Comparison of ENCODE assay signal across 11 cellular contexts in genomic region chr3:46660543-46661523, GRCh38. TPM values are rescaled to one million over a fixed set of nuclear protein-coding genes. Genes with fewer than 3 reads are reported as not detected.
A peak's percentile ranks its signal among the peaks of the same experiment; 100 is the strongest.
DNase-seq lines count a peak whose midpoint lies in the region; ATAC-seq and TF ChIP-seq lines count a peak whose summit lies in the region.
"Had no signal": no experiment of that assay in that cellular context is flagged by ENCODE, and none has a peak within 500 bp of the region (broad histone marks: within the 10 kb centered on the region; RNA-seq: fewer than 3 reads in every experiment).

No MANE protein-coding gene starts in this region.

- no peak overlapping the region for H3K4me3 ChIP-seq in Peyer's patch
- no peak overlapping the region for H3K4me3 ChIP-seq in stomach
- H3K4me3 ChIP-seq: neural progenitor cell had no signal

- WGBS in stomach, 5 donors = 40 to 58% (median 47%) methylated on average over 8 to 9 of the region's 9 CpGs

- H3K27me3 ChIP-seq in Peyer's patch (no peaks in the 10 kb centered on the region), stomach (no peaks in the 10 kb centered on the region)
- H3K27me3 ChIP-seq: neural progenitor cell had no signal

- H3K9me3 ChIP-seq in Peyer's patch = no peaks in the 10 kb centered on the region
- H3K9me3 ChIP-seq in stomach = no peaks in the 10 kb centered on the region

- DNase-seq in NCI-H82 (lab: John Stamatoyannopoulos, UW) (peak; percentile 17), NCI-H82 treated with DMSO at 0.1 percent for 48 hours (lab: John Stamatoyannopoulos, UW; ENCODE audit: unreplicated experiment) (no peak), Peyer's patch (peak in 2 of 3 donors; percentile 2 to 32), left cardiac atrium (peak; percentile 25), stomach (peak; percentile 19), endothelial cell (ENCODE audit: low spot score) (no peak), inferior parietal cortex (ENCODE audit: extremely low spot score) (no peak)
- no peak for DNase-seq in stimulated activated naive CD8-positive, alpha-beta T cell treated with anti-CD3 and anti-CD28 coated beads, Interleukin-15, Interleukin-2, amounts not matched to agents 100 U/mL and 50 U/mL, for 24 hours

- H3K4me3 Mint-ChIP-seq in endothelial cell (ENCODE audit: unreplicated experiment) = no peak overlapping the region
- H3K4me3 Mint-ChIP-seq: neural progenitor cell had no signal

- H3K27ac ChIP-seq in Peyer's patch (no peak overlapping the region), stomach (no peak overlapping the region)
- H3K27ac ChIP-seq: neural progenitor cell had no signal

- no peaks in the 10 kb centered on the region for H3K36me3 Mint-ChIP-seq in endothelial cell (ENCODE audit: low read depth, unreplicated experiment)
- H3K36me3 Mint-ChIP-seq: activated naive CD4-positive, alpha-beta T cell treated with anti-CD3 and anti-CD28 coated beads, Interleukin-2, amount 50 U/mL, for 72 hours; neural progenitor cell; type B pancreatic cell had no signal

- TF ChIP-seq POLR2A in Peyer's patch (IDR thresholded peaks at IDR 0.05) (no peak), stomach (IDR thresholded peaks at IDR 0.05) (no peak)

- ATAC-seq in left cardiac atrium = peak; percentile 10 to 44
- ATAC-seq in stimulated activated naive CD8-positive, alpha-beta T cell treated with anti-CD3 and anti-CD28 coated beads, Interleukin-15, Interleukin-2, amounts not matched to agents 100 U/mL and 50 U/mL, for 24 hours = no peak
- ATAC-seq: activated naive CD4-positive, alpha-beta T cell treated with anti-CD3 and anti-CD28 coated beads, Interleukin-2, amount 50 U/mL, for 72 hours had no signal

- H3K36me3 ChIP-seq in Peyer's patch = no peaks in the 10 kb centered on the region
- no peaks in the 10 kb centered on the region for H3K36me3 ChIP-seq in stomach
- H3K36me3 ChIP-seq: neural progenitor cell had no signal

- H3K9me3 Mint-ChIP-seq in endothelial cell (ENCODE audit: unreplicated experiment) = no peaks in the 10 kb centered on the region
- H3K9me3 Mint-ChIP-seq: activated naive CD4-positive, alpha-beta T cell treated with anti-CD3 and anti-CD28 coated beads, Interleukin-2, amount 50 U/mL, for 72 hours; neural progenitor cell; type B pancreatic cell had no signal

- peaks cover 9% of the 10 kb centered on the region for H3K4me1 Mint-ChIP-seq in endothelial cell (ENCODE audit: unreplicated experiment)

- intact Hi-C loops in left cardiac atrium (cut with DNase I) = no loop called here
- intact Hi-C loops in stomach (cut with DNase I; ENCODE audit: low total_unique reads) = no loop called here

- peaks cover 9% of the 10 kb centered on the region for H3K27me3 Mint-ChIP-seq in endothelial cell (ENCODE audit: unreplicated experiment)

- no peak for TF ChIP-seq EP300 in stomach (IDR thresholded peaks at IDR 0.05)

- H3K4me1 ChIP-seq in Peyer's patch (peaks cover 0 to 14% (median 0%) of the 10 kb centered on the region in 4 donors), stomach (peaks cover 0 to 24% (median 14%) of the 10 kb centered on the region in 4 donors)

- no peak overlapping the region for H3K27ac Mint-ChIP-seq in endothelial cell (ENCODE audit: unreplicated experiment)
- H3K27ac Mint-ChIP-seq: activated naive CD4-positive, alpha-beta T cell treated with anti-CD3 and anti-CD28 coated beads, Interleukin-2, amount 50 U/mL, for 72 hours; type B pancreatic cell had no signal

- no peak for TF ChIP-seq CTCF in Peyer's patch (IDR thresholded peaks at IDR 0.05)
- no peak for TF ChIP-seq CTCF in stomach (IDR thresholded peaks at IDR 0.05)
- no peak for TF ChIP-seq CTCF in endothelial cell (IDR thresholded peaks at IDR 0.05; ENCODE audit: unreplicated experiment)

RNA-seq across cellular contexts. Expression of gene ALS2CL, which starts 32.6 kb away (rescaled TPM):
- 100 to 1,000 TPM in 1 of 4 donors, 10 to 100 TPM in 3; 64.3 to 113 (median 82.7) TPM for total RNA-seq in Peyer's patch
- 10 to 100 TPM; 17.3 to 23.8 TPM for total RNA-seq in left cardiac atrium
- 100 to 1,000 TPM in 1 of 5 donors, 10 to 100 TPM in 4; 10.8 to 107 (median 50.0) TPM for total RNA-seq in stomach
- polyA plus RNA-seq in stomach = 100 to 1,000 TPM in 1 of 3 donors, 1 to 10 TPM in 2; 5.3 to 103 (median 9.3) TPM
- total RNA-seq in endothelial cell (ENCODE audit: unreplicated experiment) = 5.6 TPM

RNA-seq across cellular contexts. Expression of gene TMIE, which starts 40.4 kb away (rescaled TPM):
- total RNA-seq in Peyer's patch = 1 to 10 TPM in 1 of 4 donors, not detected in 3; 1.3 TPM
- under 1 TPM; 0.44 to 0.91 TPM for total RNA-seq in left cardiac atrium
- total RNA-seq in stomach = under 1 TPM in 1 of 5 donors, not detected in 4; 0.55 TPM
- polyA plus RNA-seq in stomach = 1 to 10 TPM in 1 of 3 donors, under 1 TPM in 1, not detected in 1; 0.46 to 1.0 TPM
- 0.23 TPM for total RNA-seq in endothelial cell (ENCODE audit: unreplicated experiment)

RNA-seq across cellular contexts. Expression of gene FAM240A, which starts 48.5 kb away (rescaled TPM):
- total RNA-seq in Peyer's patch = not detected
- not detected for total RNA-seq in left cardiac atrium
- total RNA-seq in stomach = not detected
- not detected for polyA plus RNA-seq in stomach
- not detected for total RNA-seq in endothelial cell (ENCODE audit: unreplicated experiment)
- total RNA-seq: activated naive CD4-positive, alpha-beta T cell treated with anti-CD3 and anti-CD28 coated beads, Interleukin-2, amount 50 U/mL, for 72 hours had no signal

RNA-seq across cellular contexts. Expression of gene PRSS50, which starts 56.8 kb away (rescaled TPM):
- total RNA-seq in Peyer's patch (not detected), left cardiac atrium (not detected), stomach (under 1 TPM in 1 of 5 donors, not detected in 4; under 0.01 TPM), endothelial cell (ENCODE audit: unreplicated experiment) (0.38 TPM)
- polyA plus RNA-seq in stomach = under 1 TPM in 1 of 3 donors, not detected in 2; 0.10 TPM
- total RNA-seq: activated naive CD4-positive, alpha-beta T cell treated with anti-CD3 and anti-CD28 coated beads, Interleukin-2, amount 50 U/mL, for 72 hours had no signal

Comparison
In these comparisons a context has a peak if more than half of its experiments do, and no peak if none do; other contexts are left out.
1. DNase-seq: peak in NCI-H82 (single experiment), Peyer's patch (2 of 3), left cardiac atrium (single experiment) and stomach (single experiment); none in NCI-H82 treated with DMSO at 0.1 percent for 48 hours (single experiment), stimulated activated naive CD8-positive, alpha-beta T cell treated with anti-CD3 and anti-CD28 coated beads, Interleukin-15, Interleukin-2, amounts not matched to agents 100 U/mL and 50 U/mL, for 24 hours (single experiment), endothelial cell (single experiment) and inferior parietal cortex (single experiment).